11 cellular contexts compared by ENCODE assay signal in the genomic region with DNA sequence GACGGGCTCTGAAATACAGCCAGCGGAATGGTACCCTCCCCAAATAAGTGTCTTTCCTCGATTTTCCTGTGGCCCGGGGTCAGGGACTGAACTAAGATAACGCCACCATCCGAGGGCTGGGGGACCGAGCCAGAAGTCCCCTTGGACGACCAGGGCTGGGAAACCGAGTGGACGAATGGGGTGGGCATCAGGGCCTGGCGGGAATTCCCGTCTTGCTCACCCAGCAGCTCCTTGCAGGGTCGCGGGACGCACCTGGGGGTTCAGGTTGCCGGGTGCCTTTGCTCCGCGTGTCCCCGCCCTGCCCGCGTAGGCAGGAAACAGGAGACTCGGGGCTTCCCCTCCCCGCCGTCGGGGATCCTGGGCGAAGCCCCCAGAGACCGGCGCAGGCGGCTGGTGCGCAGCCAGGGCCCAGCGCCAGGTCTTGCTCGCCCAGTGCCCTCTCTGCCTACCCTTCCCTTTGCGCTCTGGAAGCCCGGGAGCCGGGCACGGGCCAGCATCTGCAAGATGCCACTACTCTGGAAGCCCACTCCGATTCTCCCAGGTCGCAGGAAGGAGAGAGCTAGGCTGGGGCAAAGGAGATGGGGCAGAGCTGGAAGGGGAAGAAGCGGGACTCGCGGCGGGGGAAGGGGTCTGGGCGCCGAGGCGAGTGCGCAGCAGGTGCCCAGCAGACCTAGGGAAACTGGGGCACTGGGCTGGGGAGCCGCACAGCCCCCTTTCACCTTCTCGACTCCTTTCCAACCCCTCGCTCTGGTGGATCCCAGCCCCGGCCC. TPM values are rescaled to one million over a fixed set of nuclear protein-coding genes. Genes with fewer than 3 reads are reported as not detected.
A peak's percentile ranks its signal among the peaks of the same experiment; 100 is the strongest.
DNase-seq lines count a peak whose midpoint lies in the region; ATAC-seq, FAIRE-seq and TF ChIP-seq lines count a peak whose summit lies in the region.
"Had no signal": no experiment of that assay in that cellular context is flagged by ENCODE, and none has a peak within 500 bp of the region (broad histone marks: within the 10 kb centered on the region; RNA-seq: fewer than 3 reads in every experiment).

No MANE protein-coding gene starts in this region.

- intact Hi-C loops in left cardiac atrium (cut with DNase I) (loop anchor here (10.0 kb wide), 2 partner anchors 116 to 206 kb away; a partner anchor contains a TSS), Right ventricle myocardium inferior (cut with DNase I) (loop anchor here (5.0 kb wide), 1 partner anchor 203 kb away; no protein-coding TSS in a partner anchor), vagina (cut with DNase I) (loop anchor here (5.0 kb wide), 1 partner anchor 68 kb away; no protein-coding TSS in a partner anchor)

- H3K27ac ChIP-seq in layer of hippocampus (ENCODE audit: low read depth, low read length) (peak overlapping the region; percentile 71), vagina (no peak overlapping the region)

- peak overlapping the region; percentile 21 to 39 for H3K4me3 ChIP-seq in vagina

- FAIRE-seq in HTR-8/SVneo (lab: Jason Lieb, UNC), result no peak
- FAIRE-seq: frontal cortex had no signal

- TF ChIP-seq CTCF in vagina (IDR thresholded peaks at IDR 0.05), result no peak

- peaks cover 25% of the 10 kb centered on the region for H3K27me3 ChIP-seq in layer of hippocampus (ENCODE audit: control insufficient read depth, insufficient read depth, low read length)
- H3K27me3 ChIP-seq in vagina, result peaks cover 17% of the 10 kb centered on the region

- H3K4me1 ChIP-seq in vagina, result peaks cover 25% of the 10 kb centered on the region

- DNase-seq in left cardiac atrium, result no peak
- DNase-seq in Right ventricle myocardium inferior (ENCODE audit: missing footprints), result no peak
- DNase-seq in activated T-cell treated with anti-CD3 and anti-CD28 coated beads, Interleukin-2, amount 50 U/mL, for 48 hours, result peak; percentile 34 to 45
- DNase-seq in vagina (ENCODE audit: extremely low spot score in 2 of 2), result no peak
- no peak for DNase-seq in HTR-8/SVneo (ENCODE audit: insufficient read length, low spot score)
- no peak for DNase-seq in LoVo (ENCODE audit: low spot score)
- DNase-seq: DND-41 had no signal

- ATAC-seq in left cardiac atrium (peak; percentile 3 to 9), Right ventricle myocardium inferior (no peak), GM19324 (IDR thresholded peaks at IDR 0.05; ENCODE audit: low FRiP score, unreplicated experiment) (no peak)

- H3K36me3 ChIP-seq in vagina, result no peaks in the 10 kb centered on the region

- H3K9me3 ChIP-seq in vagina, result no peaks in the 10 kb centered on the region

- no peak for TF ChIP-seq POLR2A in vagina (IDR thresholded peaks at IDR 0.05)

RNA-seq across cellular contexts. Expression of a gene that starts 0.7 kb away (rescaled TPM):
- 10 to 100 TPM; 25.2 to 38.8 TPM for total RNA-seq in left cardiac atrium
- total RNA-seq in Right ventricle myocardium inferior, result 1.2 TPM
- total RNA-seq in vagina, result not detected

RNA-seq across cellular contexts. Expression of a gene that starts 12.4 kb away (rescaled TPM):
- total RNA-seq in left cardiac atrium (1 to 10 TPM; 6.6 to 8.1 TPM), Right ventricle myocardium inferior (4.3 TPM), vagina (16.0 TPM)

RNA-seq across cellular contexts. Expression of a gene that starts 33.0 kb away (rescaled TPM):
- not detected for total RNA-seq in left cardiac atrium
- 0.19 TPM for total RNA-seq in Right ventricle myocardium inferior
- 1.5 TPM for total RNA-seq in vagina
- total RNA-seq: activated naive CD4-positive, alpha-beta T cell treated with anti-CD3 and anti-CD28 coated beads, Interleukin-2, amount 50 U/mL, for 72 hours had no signal

Comparison
In these comparisons a context has a peak if more than half of its experiments do, and no peak if none do; other contexts are left out.
1. ATAC-seq: peak in left cardiac atrium (2 of 2); none in Right ventricle myocardium inferior (single experiment) and GM19324 (single experiment).
2. RNA of a gene that starts 0.7 kb away (total RNA-seq): 25.2 to 38.8 TPM in left cardiac atrium; 1.2 TPM in Right ventricle myocardium inferior (single experiment) and not detected in vagina (single experiment); every median in the first group is over 10 times any median in the second.
3. DNase-seq: peak in activated T-cell treated with anti-CD3 and anti-CD28 coated beads, Interleukin-2, amount 50 U/mL, for 48 hours (2 of 2); none in left cardiac atrium (single experiment), Right ventricle myocardium inferior (single experiment), vagina (0 of 2), HTR-8/SVneo (single experiment) and LoVo (single experiment).